7 cellular contexts compared by ENCODE assay signal in the genomic region with DNA sequence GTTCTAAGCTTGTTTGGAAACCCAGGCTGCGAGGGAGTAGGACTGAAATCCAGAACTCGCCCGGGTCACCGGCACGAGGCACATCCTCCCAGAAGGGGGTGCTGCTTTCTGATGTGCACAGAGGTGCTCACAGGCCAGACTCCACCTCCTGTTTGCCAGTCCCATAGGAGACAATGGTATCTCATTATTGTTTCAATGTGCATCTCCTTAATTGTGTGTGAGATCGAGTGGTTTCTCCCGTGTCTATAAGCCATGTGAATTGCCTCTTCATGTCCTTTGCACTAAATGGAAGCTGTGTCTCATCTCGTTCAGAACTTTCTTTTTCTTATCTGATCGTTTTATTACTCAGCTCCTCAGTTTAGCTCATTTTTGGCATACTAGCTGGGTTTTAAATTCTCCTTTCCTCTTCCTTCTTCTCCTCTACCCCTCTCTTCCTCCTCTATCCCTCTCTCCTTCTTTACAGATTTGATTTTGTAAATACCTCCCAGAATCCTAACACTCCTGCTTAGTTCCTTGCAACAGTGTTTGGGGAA. TPM values are rescaled to one million over a fixed set of nuclear protein-coding genes. Genes with fewer than 3 reads are reported as not detected.
DNase-seq lines count a peak whose midpoint lies in the region; ATAC-seq, FAIRE-seq and TF ChIP-seq lines count a peak whose summit lies in the region.

No MANE protein-coding gene starts in this region.

- POLR2A ChIA-PET in RWPE1 (lab: Yijun Ruan, JAX; ENCODE audit: low non-redundant PET): no interaction called here

- DNase-seq in GM12892 (ENCODE audit: insufficient read length) (peak; percentile 49), RWPE1 (ENCODE audit: low spot score) (peak; percentile 50), Right ventricle myocardium inferior (ENCODE audit: missing footprints) (peak; percentile 84), retinal pigment epithelial cell (ENCODE audit: low read depth) (no peak), NCI-H2171 treated with DMSO at 0.1 percent for 48 hours (lab: John Stamatoyannopoulos, UW) (no peak)
- DNase-seq in activated T-helper 9 cell treated with anti-CD3 and anti-CD28 coated beads, Interleukin-2, amount 50 U/mL, for 16 hours (ENCODE audit: low read depth): peak; percentile 47

- ATAC-seq in HG03159 (IDR thresholded peaks at IDR 0.05; ENCODE audit: unreplicated experiment) (peak; percentile 65), Right ventricle myocardium inferior (peak; percentile 50)

- peak; percentile 31; the same call in 1 of the 2 replicates for TF ChIP-seq CTCF in RWPE1 (conservative IDR thresholded peaks at IDR 0.05; ENCODE audit: low read depth)
- peak; percentile 59 for TF ChIP-seq CTCF in retinal pigment epithelial cell (conservative IDR thresholded peaks at IDR 0.05; ENCODE audit: low read depth, low read length)

- H3K4me3 ChIP-seq in retinal pigment epithelial cell (ENCODE audit: low read length): no peak overlapping the region

- intact Hi-C loops in Right ventricle myocardium inferior (cut with DNase I): no loop called here

- no peak for TF ChIP-seq POLR2A in GM12892 (IDR thresholded peaks at IDR 0.05; ENCODE audit: low read depth, low read length)

- H3K27ac ChIP-seq in RWPE1: no peak overlapping the region

- CTCF ChIA-PET in RWPE1 (lab: Yijun Ruan, JAX): interaction anchor here (0.6 to 1.9 kb wide), 10 partner anchors 30 to 851 kb away, joined by 3 to 12 read pairs (median 4); no protein-coding TSS in a partner anchor

- peak; percentile 94 for FAIRE-seq in GM12892 (lab: Jason Lieb, UNC)

RNA-seq across cellular contexts. Expression of gene PRKCB, which starts 32.1 kb away (rescaled TPM):
- polyA plus RNA-seq in GM12892 (2012; ENCODE audit: missing spikeins): 107 TPM
- 2.2 TPM for total RNA-seq in Right ventricle myocardium inferior

RNA-seq across cellular contexts. Expression of gene CHP2, which starts 48.8 kb away (rescaled TPM):
- not detected for polyA plus RNA-seq in GM12892 (2012; ENCODE audit: missing spikeins)
- not detected for total RNA-seq in Right ventricle myocardium inferior

Comparison
In these comparisons a context has a peak if more than half of its experiments do, and no peak if none do; other contexts are left out.
1. DNase-seq: peak in GM12892 (single experiment), RWPE1 (single experiment), activated T-helper 9 cell treated with anti-CD3 and anti-CD28 coated beads, Interleukin-2, amount 50 U/mL, for 16 hours (single experiment) and Right ventricle myocardium inferior (single experiment); none in retinal pigment epithelial cell (single experiment) and NCI-H2171 treated with DMSO at 0.1 percent for 48 hours (single experiment).